14 cellular contexts compared by ENCODE assay signal in genomic region chr1:31470794-31471315, GRCh38.
"Had no signal": no experiment of that assay in that cellular context is flagged by ENCODE, and none has a peak within 500 bp of the region (broad histone marks: within the 10 kb centered on the region; RNA-seq: fewer than 3 reads in every experiment).

No MANE protein-coding gene starts in this region.

- H3K27me3 ChIP-seq: body of pancreas, testis had no signal

- H3K27me3 Mint-ChIP-seq: stimulated activated naive CD8-positive, alpha-beta T cell treated with anti-CD3 and anti-CD28 coated beads, Interleukin-15, amount 100 ng/mL, for 72 hours had no signal

- H3K9me3 Mint-ChIP-seq: central memory CD8-positive, alpha-beta T cell had no signal

- H3K4me1 Mint-ChIP-seq: central memory CD8-positive, alpha-beta T cell; stimulated activated naive CD8-positive, alpha-beta T cell treated with anti-CD3 and anti-CD28 coated beads, Interleukin-15, amount 100 ng/mL, for 72 hours; T-cell had no signal

- H3K4me3 ChIP-seq: body of pancreas, esophagus muscularis mucosa, left lung, testis had no signal

- H3K9me3 ChIP-seq: body of pancreas, testis had no signal

- H3K4me1 ChIP-seq: esophagus muscularis mucosa, left lung, testis had no signal

- H3K4me3 Mint-ChIP-seq: activated CD8-positive, alpha-beta T cell treated with anti-CD3 and anti-CD28 coated beads, Interleukin-2, amount 10 ng/mL, durations not matched to agents 7 days and 5 days; activated naive CD4-positive, alpha-beta T cell treated with anti-CD3 and anti-CD28 coated beads for 36 hours; central memory CD8-positive, alpha-beta T cell; memory B cell; stimulated activated naive CD8-positive, alpha-beta T cell treated with anti-CD3 and anti-CD28 coated beads, Interleukin-15, amount 100 ng/mL, for 72 hours; T-cell had no signal

- H3K27ac ChIP-seq: esophagus muscularis mucosa, left lung, testis had no signal

- H3K36me3 ChIP-seq: esophagus muscularis mucosa, left lung had no signal

- H3K36me3 Mint-ChIP-seq: T-cell had no signal

- DNase-seq: activated CD8-positive, alpha-beta T cell treated with anti-CD3 and anti-CD28 coated beads, Interleukin-2, amount 10 ng/mL, durations not matched to agents 7 days and 5 days; amniotic stem cell; glutamatergic neuron; left lung; stimulated activated CD4-positive, alpha-beta T cell treated with anti-CD3 and anti-CD28 coated beads, Interleukin-4, amount 100 ng/mL, for 1 hour; stimulated activated naive CD8-positive, alpha-beta T cell treated with anti-CD3 and anti-CD28 coated beads, Interleukin-15, amount 100 ng/mL, for 72 hours; T-cell; T1000; testis had no signal

- H3K27ac Mint-ChIP-seq: activated CD8-positive, alpha-beta T cell treated with anti-CD3 and anti-CD28 coated beads, Interleukin-2, amount 10 ng/mL, durations not matched to agents 7 days and 5 days; activated naive CD4-positive, alpha-beta T cell treated with anti-CD3 and anti-CD28 coated beads for 36 hours; memory B cell; T-cell had no signal

- ATAC-seq: activated CD8-positive, alpha-beta T cell treated with anti-CD3 and anti-CD28 coated beads, Interleukin-2, amount 10 ng/mL, durations not matched to agents 7 days and 5 days; stimulated activated naive CD8-positive, alpha-beta T cell treated with anti-CD3 and anti-CD28 coated beads, Interleukin-15, amount 100 ng/mL, for 72 hours; T-cell had no signal
